In the genomic region with DNA sequence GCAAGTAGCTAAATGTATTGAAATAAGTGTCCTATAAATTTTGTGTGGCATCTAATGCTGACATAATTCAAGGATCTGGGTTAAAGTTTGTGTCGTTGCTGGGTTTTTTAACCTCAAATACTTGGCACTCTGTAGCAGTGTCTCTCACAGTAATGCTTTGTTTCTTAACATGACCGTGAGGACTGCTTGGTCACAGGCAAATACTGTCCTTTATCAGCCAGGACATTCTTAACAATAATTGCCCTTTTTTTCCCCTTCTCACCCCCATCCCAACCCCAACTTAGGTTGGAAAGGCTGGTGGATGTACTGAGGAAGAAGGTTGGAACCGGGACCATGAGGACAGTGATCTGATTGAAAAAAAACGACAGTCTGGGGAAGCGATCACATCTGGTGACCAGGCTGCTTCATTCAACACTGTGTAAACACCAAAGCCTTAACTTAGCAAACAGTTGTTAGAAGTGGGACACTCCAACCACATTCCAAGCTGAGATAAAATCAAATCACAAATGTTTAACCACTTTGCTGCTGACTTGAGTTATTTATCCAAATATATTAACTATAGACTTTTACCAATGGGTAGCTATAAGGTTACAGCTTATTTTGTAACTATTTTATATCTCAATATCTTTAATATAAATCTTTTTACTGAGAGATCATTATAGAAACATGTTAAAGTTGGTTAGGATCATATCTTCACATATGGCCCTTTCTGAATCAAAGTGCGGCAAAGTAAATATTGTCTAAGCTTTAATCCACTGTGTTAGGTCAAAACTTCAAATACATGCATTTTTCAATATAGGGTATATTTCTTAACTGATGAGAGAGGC, we compare ENCODE assay signal across 1 cellular context.
TF ChIP-seq lines count a peak whose summit lies in the region.

No MANE protein-coding gene starts in this region.

TF ChIP-seq in HepG2, 621 proteins besides CTCF, POLR2A, EP300 and RAD21 (continued from another document and continues in another):
- TF ChIP-seq SRSF4 (IDR thresholded peaks at IDR 0.05; ENCODE audit: low read depth, low read length, poor library complexity, severe bottlenecking) = no peak
- TF ChIP-seq, protein P1, sequence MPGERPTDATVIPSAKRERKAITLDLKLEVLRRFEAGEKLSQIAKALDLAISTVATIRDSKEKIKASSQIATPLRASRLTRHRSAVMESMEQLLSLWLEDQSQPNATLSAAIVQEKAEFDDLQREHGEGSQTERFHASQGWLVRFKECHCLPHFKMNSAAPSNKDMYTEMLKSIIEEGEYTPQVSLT (CRISPR knock-in tag; IDR thresholded peaks at IDR 0.05; ENCODE audit: borderline replicate concordance, low read depth) = no peak
- TF ChIP-seq ZNF609 (CRISPR knock-in tag; IDR thresholded peaks at IDR 0.05; ENCODE audit: borderline replicate concordance) = peak; percentile 100
- peak; percentile 97 for TF ChIP-seq ZNF3 (CRISPR knock-in tag; IDR thresholded peaks at IDR 0.05)
- TF ChIP-seq REXO4 (CRISPR knock-in tag; IDR thresholded peaks at IDR 0.05; ENCODE audit: borderline replicate concordance) = no peak
- no peak for TF ChIP-seq MYC (CRISPR knock-in tag; IDR thresholded peaks at IDR 0.05; ENCODE audit: borderline replicate concordance)
- peak; percentile 99 for TF ChIP-seq ASH2L (IDR thresholded peaks at IDR 0.05; ENCODE audit: insufficient read length, low read depth, low read length)
- peak; percentile 70; the same call in 1 of the 2 replicates for TF ChIP-seq YEATS2 (CRISPR knock-in tag; IDR thresholded peaks at IDR 0.05; ENCODE audit: borderline replicate concordance)
- TF ChIP-seq ZNF768 (CRISPR knock-in tag; IDR thresholded peaks at IDR 0.05) = no peak
- TF ChIP-seq POLR2AphosphoS5 (IDR thresholded peaks at IDR 0.05; ENCODE audit: low read depth, low read length) = no peak
- no peak for TF ChIP-seq SNRNP70 (IDR thresholded peaks at IDR 0.05; ENCODE audit: low read depth, low read length)
- TF ChIP-seq, protein P2, sequence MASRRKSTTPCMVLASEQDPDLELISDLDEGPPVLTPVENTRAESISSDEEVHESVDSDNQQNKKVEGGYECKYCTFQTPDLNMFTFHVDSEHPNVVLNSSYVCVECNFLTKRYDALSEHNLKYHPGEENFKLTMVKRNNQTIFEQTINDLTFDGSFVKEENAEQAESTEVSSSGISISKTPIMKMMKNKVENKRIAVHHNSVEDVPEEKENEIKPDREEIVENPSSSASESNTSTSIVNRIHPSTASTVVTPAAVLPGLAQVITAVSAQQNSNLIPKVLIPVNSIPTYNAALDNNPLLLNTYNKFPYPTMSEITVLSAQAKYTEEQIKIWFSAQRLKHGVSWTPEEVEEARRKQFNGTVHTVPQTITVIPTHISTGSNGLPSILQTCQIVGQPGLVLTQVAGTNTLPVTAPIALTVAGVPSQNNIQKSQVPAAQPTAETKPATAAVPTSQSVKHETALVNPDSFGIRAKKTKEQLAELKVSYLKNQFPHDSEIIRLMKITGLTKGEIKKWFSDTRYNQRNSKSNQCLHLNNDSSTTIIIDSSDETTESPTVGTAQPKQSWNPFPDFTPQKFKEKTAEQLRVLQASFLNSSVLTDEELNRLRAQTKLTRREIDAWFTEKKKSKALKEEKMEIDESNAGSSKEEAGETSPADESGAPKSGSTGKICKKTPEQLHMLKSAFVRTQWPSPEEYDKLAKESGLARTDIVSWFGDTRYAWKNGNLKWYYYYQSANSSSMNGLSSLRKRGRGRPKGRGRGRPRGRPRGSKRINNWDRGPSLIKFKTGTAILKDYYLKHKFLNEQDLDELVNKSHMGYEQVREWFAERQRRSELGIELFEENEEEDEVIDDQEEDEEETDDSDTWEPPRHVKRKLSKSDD (CRISPR knock-in tag; IDR thresholded peaks at IDR 0.05; ENCODE audit: low read depth) = peak; percentile 80
- peak; percentile 87; the same call in 1 of the 2 replicates for TF ChIP-seq KLF11 (CRISPR knock-in tag; IDR thresholded peaks at IDR 0.05)
- TF ChIP-seq CREM (IDR thresholded peaks at IDR 0.05) = peak; percentile 96
- no peak for TF ChIP-seq CREM (CRISPR knock-in tag; IDR thresholded peaks at IDR 0.05)
- TF ChIP-seq FOXJ3 (CRISPR knock-in tag; IDR thresholded peaks at IDR 0.05; ENCODE audit: borderline replicate concordance) = peak; percentile 99
- TF ChIP-seq HNF4A (CRISPR knock-in tag; IDR thresholded peaks at IDR 0.05) = peak; percentile 93
- peak; percentile 71; the same call in 1 of the 2 replicates for TF ChIP-seq ZNF33B (CRISPR knock-in tag; IDR thresholded peaks at IDR 0.05)
- no peak for TF ChIP-seq MNT (IDR thresholded peaks at IDR 0.05)
- 0 out of 2 replicates have a peak, but pooled peaks have one; percentile 84 for TF ChIP-seq ZNF724P (CRISPR knock-in tag; IDR thresholded peaks at IDR 0.05; ENCODE audit: borderline replicate concordance)
- TF ChIP-seq, protein P3, sequence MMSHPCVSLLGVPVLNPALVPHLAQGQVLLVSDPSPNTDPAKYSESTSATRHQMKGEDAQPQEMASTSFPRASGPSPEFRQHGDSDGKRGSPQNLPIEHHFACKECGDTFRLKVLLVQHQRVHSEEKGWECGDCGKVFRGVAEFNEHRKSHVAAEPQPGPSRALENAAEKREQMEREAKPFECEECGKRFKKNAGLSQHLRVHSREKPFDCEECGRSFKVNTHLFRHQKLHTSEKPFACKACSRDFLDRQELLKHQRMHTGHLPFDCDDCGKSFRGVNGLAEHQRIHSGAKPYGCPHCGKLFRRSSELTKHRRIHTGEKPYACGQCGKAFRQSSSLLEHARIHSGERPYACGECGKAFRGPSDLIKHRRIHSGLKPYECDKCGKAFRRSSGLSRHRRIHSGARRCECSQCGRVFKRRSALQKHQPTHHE (CRISPR knock-in tag; IDR thresholded peaks at IDR 0.05; ENCODE audit: borderline replicate concordance) = no peak; the same call in 1 of the 2 replicates
- TF ChIP-seq ZNF121 (CRISPR knock-in tag; IDR thresholded peaks at IDR 0.05) = peak; percentile 44
- TF ChIP-seq AGO1 (IDR thresholded peaks at IDR 0.05; ENCODE audit: low read depth, low read length, poor library complexity, severe bottlenecking) = no peak
- TF ChIP-seq SNAPC2 (CRISPR knock-in tag; IDR thresholded peaks at IDR 0.05) = peak; percentile 85
- no peak for TF ChIP-seq RBM39 (IDR thresholded peaks at IDR 0.05; ENCODE audit: low read depth, low read length, poor library complexity, severe bottlenecking)
- TF ChIP-seq, protein P4, sequence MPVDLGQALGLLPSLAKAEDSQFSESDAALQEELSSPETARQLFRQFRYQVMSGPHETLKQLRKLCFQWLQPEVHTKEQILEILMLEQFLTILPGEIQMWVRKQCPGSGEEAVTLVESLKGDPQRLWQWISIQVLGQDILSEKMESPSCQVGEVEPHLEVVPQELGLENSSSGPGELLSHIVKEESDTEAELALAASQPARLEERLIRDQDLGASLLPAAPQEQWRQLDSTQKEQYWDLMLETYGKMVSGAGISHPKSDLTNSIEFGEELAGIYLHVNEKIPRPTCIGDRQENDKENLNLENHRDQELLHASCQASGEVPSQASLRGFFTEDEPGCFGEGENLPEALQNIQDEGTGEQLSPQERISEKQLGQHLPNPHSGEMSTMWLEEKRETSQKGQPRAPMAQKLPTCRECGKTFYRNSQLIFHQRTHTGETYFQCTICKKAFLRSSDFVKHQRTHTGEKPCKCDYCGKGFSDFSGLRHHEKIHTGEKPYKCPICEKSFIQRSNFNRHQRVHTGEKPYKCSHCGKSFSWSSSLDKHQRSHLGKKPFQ (CRISPR knock-in tag; IDR thresholded peaks at IDR 0.05; ENCODE audit: insufficient replicate concordance) = no peak
- no peak; the same call in 1 of the 2 replicates for TF ChIP-seq ETV6 (CRISPR knock-in tag; conservative IDR thresholded peaks at IDR 0.05)
- TF ChIP-seq ZFX (CRISPR knock-in tag; IDR thresholded peaks at IDR 0.05; ENCODE audit: low read depth) = no peak
- TF ChIP-seq ZFY (CRISPR knock-in tag; IDR thresholded peaks at IDR 0.05) = 0 out of 2 replicates have a peak, but pooled peaks have one; percentile 19
- TF ChIP-seq, protein P5, sequence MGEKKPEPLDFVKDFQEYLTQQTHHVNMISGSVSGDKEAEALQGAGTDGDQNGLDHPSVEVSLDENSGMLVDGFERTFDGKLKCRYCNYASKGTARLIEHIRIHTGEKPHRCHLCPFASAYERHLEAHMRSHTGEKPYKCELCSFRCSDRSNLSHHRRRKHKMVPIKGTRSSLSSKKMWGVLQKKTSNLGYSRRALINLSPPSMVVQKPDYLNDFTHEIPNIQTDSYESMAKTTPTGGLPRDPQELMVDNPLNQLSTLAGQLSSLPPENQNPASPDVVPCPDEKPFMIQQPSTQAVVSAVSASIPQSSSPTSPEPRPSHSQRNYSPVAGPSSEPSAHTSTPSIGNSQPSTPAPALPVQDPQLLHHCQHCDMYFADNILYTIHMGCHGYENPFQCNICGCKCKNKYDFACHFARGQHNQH (CRISPR knock-in tag; IDR thresholded peaks at IDR 0.05) = peak; percentile 98; the same call in 1 of the 2 replicates
- peak; percentile 85 for TF ChIP-seq ZNF639 (CRISPR knock-in tag; conservative IDR thresholded peaks at IDR 0.05)
- no peak for TF ChIP-seq RNF2 (conservative IDR thresholded peaks at IDR 0.05; ENCODE audit: low read depth)
- no peak for TF ChIP-seq HES4 (CRISPR knock-in tag; IDR thresholded peaks at IDR 0.05; ENCODE audit: borderline replicate concordance)
- TF ChIP-seq, protein P6, sequence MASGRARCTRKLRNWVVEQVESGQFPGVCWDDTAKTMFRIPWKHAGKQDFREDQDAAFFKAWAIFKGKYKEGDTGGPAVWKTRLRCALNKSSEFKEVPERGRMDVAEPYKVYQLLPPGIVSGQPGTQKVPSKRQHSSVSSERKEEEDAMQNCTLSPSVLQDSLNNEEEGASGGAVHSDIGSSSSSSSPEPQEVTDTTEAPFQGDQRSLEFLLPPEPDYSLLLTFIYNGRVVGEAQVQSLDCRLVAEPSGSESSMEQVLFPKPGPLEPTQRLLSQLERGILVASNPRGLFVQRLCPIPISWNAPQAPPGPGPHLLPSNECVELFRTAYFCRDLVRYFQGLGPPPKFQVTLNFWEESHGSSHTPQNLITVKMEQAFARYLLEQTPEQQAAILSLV (CRISPR knock-in tag; IDR thresholded peaks at IDR 0.05; ENCODE audit: borderline replicate concordance) = no peak
- TF ChIP-seq, protein P7, sequence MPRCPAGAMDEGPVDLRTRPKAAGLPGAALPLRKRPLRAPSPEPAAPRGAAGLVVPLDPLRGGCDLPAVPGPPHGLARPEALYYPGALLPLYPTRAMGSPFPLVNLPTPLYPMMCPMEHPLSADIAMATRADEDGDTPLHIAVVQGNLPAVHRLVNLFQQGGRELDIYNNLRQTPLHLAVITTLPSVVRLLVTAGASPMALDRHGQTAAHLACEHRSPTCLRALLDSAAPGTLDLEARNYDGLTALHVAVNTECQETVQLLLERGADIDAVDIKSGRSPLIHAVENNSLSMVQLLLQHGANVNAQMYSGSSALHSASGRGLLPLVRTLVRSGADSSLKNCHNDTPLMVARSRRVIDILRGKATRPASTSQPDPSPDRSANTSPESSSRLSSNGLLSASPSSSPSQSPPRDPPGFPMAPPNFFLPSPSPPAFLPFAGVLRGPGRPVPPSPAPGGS (CRISPR knock-in tag; IDR thresholded peaks at IDR 0.05) = peak; percentile 76; the same call in 1 of the 2 replicates
